35 cellular contexts compared by ENCODE assay signal in genomic region chr14:54457609-54457996, GRCh38.
"Had no signal": no experiment of that assay in that cellular context is flagged by ENCODE, and none has a peak within 500 bp of the region (broad histone marks: within the 10 kb centered on the region; RNA-seq: fewer than 3 reads in every experiment).

No MANE protein-coding gene starts in this region.

- H3K9me3 ChIP-seq: MG63 had no signal

- H3K4me1 ChIP-seq: Peyer's patch had no signal

- H3K27ac ChIP-seq: Peyer's patch, VCaP had no signal

- DNase-seq: activated B cell treated with CpG ODN at 0.5 μM for 24 hours; activated CD4-positive, alpha-beta memory T cell treated with anti-CD3 and anti-CD28 coated beads, Interleukin-2, amount 10 ng/mL, durations not matched to agents 7 days and 5 days; activated CD4-positive, alpha-beta T cell treated with anti-CD3 and anti-CD28 coated beads for 4 hours; activated CD4-positive, CD25-positive, alpha-beta regulatory T cell treated with anti-CD3 and anti-CD28 coated beads, Interleukin-2, amount 50 U/mL, for 72 hours; activated CD8-positive, alpha-beta memory T cell treated with anti-CD3 and anti-CD28 coated beads for 24 hours; activated CD8-positive, alpha-beta memory T cell treated with anti-CD3 and anti-CD28 coated beads, Interleukin-2, amount 10 ng/mL, durations not matched to agents 7 days and 5 days; activated CD8-positive, alpha-beta memory T cell treated with anti-CD3 and anti-CD28 coated beads, Interleukin-2, amount 50 U/mL, for 48 hours; activated effector memory CD4-positive, alpha-beta T cell treated with Interleukin-2 at 50 U/mL for 16 hours; activated naive CD4-positive, alpha-beta T cell treated with anti-CD3 and anti-CD28 coated beads, Interleukin-2, amount 10 ng/mL, durations not matched to agents 7 days and 5 days; activated naive CD8-positive, alpha-beta T cell treated with anti-CD3 and anti-CD28 coated beads, Interleukin-2, amount 50 U/mL, for 24 hours; activated T-cell treated with anti-CD3 and anti-CD28 coated beads, Interleukin-2, amount 50 U/mL, for 48 hours; anterior cingulate cortex; caudate nucleus; cerebellar nuclear complex; Kasumi-1; MG63; NCI-H1048; NCI-H1105 treated with DMSO at 0.1 percent for 48 hours; NCI-H1436; NCI-H187; NCI-H2029 treated with DMSO at 0.1 percent for 48 hours; NCI-H2107; NCI-H2171; NCI-H446; NCI-H510A treated with DMSO at 0.1 percent for 48 hours; NCI-H526 treated with DMSO at 0.1 percent for 48 hours; NCI-H774; Peyer's patch; Right ventricle myocardium superior; SW 1271; T-helper 1 cell; T-helper 2 cell; T-helper 9 cell had no signal

- FAIRE-seq: bronchial epithelial cell had no signal

- ATAC-seq: activated CD8-positive, alpha-beta memory T cell treated with anti-CD3 and anti-CD28 coated beads, Interleukin-2, amount 10 ng/mL, durations not matched to agents 7 days and 5 days; activated naive CD8-positive, alpha-beta T cell treated with anti-CD3 and anti-CD28 coated beads, Interleukin-2, amount 50 U/mL, for 24 hours had no signal

- H3K27me3 ChIP-seq: MG63, Peyer's patch had no signal

- H3K36me3 ChIP-seq: MG63, Peyer's patch had no signal

- H3K4me3 ChIP-seq: MG63, Peyer's patch had no signal
